9 cellular contexts compared by ENCODE assay signal in the genomic region with DNA sequence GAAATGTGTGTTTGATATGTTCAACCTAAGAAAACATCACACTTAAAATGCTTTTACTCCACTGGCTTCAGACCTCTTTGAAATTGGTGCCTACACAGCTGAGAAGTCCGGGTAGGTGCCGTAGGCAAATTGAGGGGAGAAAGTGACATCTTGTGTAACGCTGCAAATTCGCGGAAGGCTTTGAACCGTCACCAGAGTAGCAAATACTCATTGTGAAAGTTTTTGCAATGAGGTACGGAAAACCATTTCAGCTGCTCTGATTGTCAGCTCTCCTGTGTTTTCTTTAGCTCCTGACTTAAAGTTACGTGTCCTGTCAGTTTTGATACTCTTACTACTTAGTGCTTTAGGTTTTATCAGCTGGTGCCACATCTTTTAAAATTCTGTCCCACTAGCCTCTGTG.
DNase-seq lines count a peak whose midpoint lies in the region; ATAC-seq and TF ChIP-seq lines count a peak whose summit lies in the region.
"Had no signal": no experiment of that assay in that cellular context is flagged by ENCODE, and none has a peak within 500 bp of the region (broad histone marks: within the 10 kb centered on the region; RNA-seq: fewer than 3 reads in every experiment).

No MANE protein-coding gene starts in this region.

- H3K4me1 ChIP-seq in Karpas-422 (ENCODE audit: low read length) (peaks cover 11% of the 10 kb centered on the region), left ventricle myocardium inferior (peaks cover 44% of the 10 kb centered on the region)

- H3K4me3 ChIP-seq in Karpas-422 (ENCODE audit: low read length) (no peak overlapping the region), left ventricle myocardium inferior (no peak overlapping the region)

- H3K9me2 ChIP-seq in Karpas-422 (replicated peaks; ENCODE audit: insufficient read depth, low read length): no peaks in the 10 kb centered on the region

- H3K79me2 ChIP-seq in Karpas-422 (ENCODE audit: low read length): no peaks in the 10 kb centered on the region

- H3K9me3 ChIP-seq in Karpas-422 (ENCODE audit: low read length) (peaks cover 4% of the 10 kb centered on the region; the same call in 1 of the 2 replicates), left ventricle myocardium inferior (replicated peaks) (no peaks in the 10 kb centered on the region)

- no peak overlapping the region for H3K27ac ChIP-seq in Karpas-422 (ENCODE audit: low read length)
- H3K27ac ChIP-seq in left ventricle myocardium inferior (replicated peaks): no peak overlapping the region
- H3K27ac ChIP-seq: HL-60 had no signal

- no peaks in the 10 kb centered on the region for H4K20me1 ChIP-seq in Karpas-422 (ENCODE audit: insufficient read depth, low read depth, low read length)

- peak; percentile 65 for ATAC-seq in GM21423 (IDR thresholded peaks at IDR 0.05; ENCODE audit: unreplicated experiment)

- H3K27me3 ChIP-seq in Karpas-422 (ENCODE audit: low read length) (no peaks in the 10 kb centered on the region), left ventricle myocardium inferior (ENCODE audit: low read depth) (no peaks in the 10 kb centered on the region)

- DNase-seq in GM13977 (ENCODE audit: low spot score) (peak; percentile 68), Karpas-422 (peak; percentile 59), mesenteric fat pad (ENCODE audit: low spot score) (peak; percentile 12), NCI-H82 treated with DMSO at 0.1 percent for 48 hours (lab: John Stamatoyannopoulos, UW; ENCODE audit: unreplicated experiment) (no peak), left ventricle myocardium inferior (no peak), H4 (ENCODE audit: low spot score) (no peak), cortex of kidney (lab: John Stamatoyannopoulos, UW) (no peak)

- H3K36me3 ChIP-seq in Karpas-422 (ENCODE audit: insufficient read depth, low read length): no peaks in the 10 kb centered on the region
- peaks cover 5% of the 10 kb centered on the region for H3K36me3 ChIP-seq in left ventricle myocardium inferior

- TF ChIP-seq CTCF in GM13977 (IDR thresholded peaks at IDR 0.05; ENCODE audit: extremely low read depth, insufficient read depth, missing control alignments) (peak; percentile 17), left ventricle myocardium inferior (IDR thresholded peaks at IDR 0.05; ENCODE audit: borderline replicate concordance) (no peak)

- no peak overlapping the region for H2AFZ ChIP-seq in Karpas-422 (ENCODE audit: low read length)

- peak overlapping the region; percentile 34 for H3K4me2 ChIP-seq in Karpas-422 (ENCODE audit: low read depth, low read length, poor library complexity, severe bottlenecking)

- intact Hi-C loops in left ventricle myocardium inferior (cut with micrococcal nuclease): no loop called here

- no peak overlapping the region for H3K9ac ChIP-seq in Karpas-422 (ENCODE audit: low read length)

- in situ Hi-C loops in GM13977 (cut with MboI; ENCODE audit: low pct_unique_long_range_greater_than_20kb, low sequenced_read_pairs, unreplicated experiment): no loop called here

Comparison
In these comparisons a context has a peak if more than half of its experiments do, and no peak if none do; other contexts are left out.
1. DNase-seq: peak in GM13977 (single experiment), Karpas-422 (single experiment) and mesenteric fat pad (single experiment); none in NCI-H82 treated with DMSO at 0.1 percent for 48 hours (single experiment), left ventricle myocardium inferior (single experiment), H4 (single experiment) and cortex of kidney (single experiment).